1 cellular context compared by ENCODE assay signal in genomic region chr1:180165096-180165495, GRCh38.
TF ChIP-seq lines count a peak whose summit lies in the region.

No MANE protein-coding gene starts in this region.

TF ChIP-seq in GM23338, 12 proteins besides CTCF, POLR2A, EP300 and RAD21:
- TF ChIP-seq, protein P1, sequence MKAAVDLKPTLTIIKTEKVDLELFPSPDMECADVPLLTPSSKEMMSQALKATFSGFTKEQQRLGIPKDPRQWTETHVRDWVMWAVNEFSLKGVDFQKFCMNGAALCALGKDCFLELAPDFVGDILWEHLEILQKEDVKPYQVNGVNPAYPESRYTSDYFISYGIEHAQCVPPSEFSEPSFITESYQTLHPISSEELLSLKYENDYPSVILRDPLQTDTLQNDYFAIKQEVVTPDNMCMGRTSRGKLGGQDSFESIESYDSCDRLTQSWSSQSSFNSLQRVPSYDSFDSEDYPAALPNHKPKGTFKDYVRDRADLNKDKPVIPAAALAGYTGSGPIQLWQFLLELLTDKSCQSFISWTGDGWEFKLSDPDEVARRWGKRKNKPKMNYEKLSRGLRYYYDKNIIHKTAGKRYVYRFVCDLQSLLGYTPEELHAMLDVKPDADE (IDR thresholded peaks at IDR 0.05): no peak
- TF ChIP-seq NANOG (IDR thresholded peaks at IDR 0.05; ENCODE audit: borderline replicate concordance) (no peak), EZH2 (IDR thresholded peaks at IDR 0.05; ENCODE audit: low read depth, unreplicated experiment) (no peak), ZNF114 (CRISPR knock-in tag; IDR thresholded peaks at IDR 0.05) (no peak), POLR2AphosphoS5 (IDR thresholded peaks at IDR 0.05; ENCODE audit: low read depth) (no peak), ZNF462 (CRISPR knock-in tag; IDR thresholded peaks at IDR 0.05) (no peak), STAT1 (IDR thresholded peaks at IDR 0.05; ENCODE audit: unreplicated experiment) (no peak), ZNF331 (CRISPR knock-in tag; IDR thresholded peaks at IDR 0.05; ENCODE audit: low read depth) (no peak), CREB1 (CRISPR knock-in tag; IDR thresholded peaks at IDR 0.05; ENCODE audit: low read depth) (no peak), JUNB (IDR thresholded peaks at IDR 0.05; ENCODE audit: unreplicated experiment) (no peak), EZH2phosphoT487 (IDR thresholded peaks at IDR 0.05; ENCODE audit: unreplicated experiment) (no peak)
- TF ChIP-seq, protein P2, sequence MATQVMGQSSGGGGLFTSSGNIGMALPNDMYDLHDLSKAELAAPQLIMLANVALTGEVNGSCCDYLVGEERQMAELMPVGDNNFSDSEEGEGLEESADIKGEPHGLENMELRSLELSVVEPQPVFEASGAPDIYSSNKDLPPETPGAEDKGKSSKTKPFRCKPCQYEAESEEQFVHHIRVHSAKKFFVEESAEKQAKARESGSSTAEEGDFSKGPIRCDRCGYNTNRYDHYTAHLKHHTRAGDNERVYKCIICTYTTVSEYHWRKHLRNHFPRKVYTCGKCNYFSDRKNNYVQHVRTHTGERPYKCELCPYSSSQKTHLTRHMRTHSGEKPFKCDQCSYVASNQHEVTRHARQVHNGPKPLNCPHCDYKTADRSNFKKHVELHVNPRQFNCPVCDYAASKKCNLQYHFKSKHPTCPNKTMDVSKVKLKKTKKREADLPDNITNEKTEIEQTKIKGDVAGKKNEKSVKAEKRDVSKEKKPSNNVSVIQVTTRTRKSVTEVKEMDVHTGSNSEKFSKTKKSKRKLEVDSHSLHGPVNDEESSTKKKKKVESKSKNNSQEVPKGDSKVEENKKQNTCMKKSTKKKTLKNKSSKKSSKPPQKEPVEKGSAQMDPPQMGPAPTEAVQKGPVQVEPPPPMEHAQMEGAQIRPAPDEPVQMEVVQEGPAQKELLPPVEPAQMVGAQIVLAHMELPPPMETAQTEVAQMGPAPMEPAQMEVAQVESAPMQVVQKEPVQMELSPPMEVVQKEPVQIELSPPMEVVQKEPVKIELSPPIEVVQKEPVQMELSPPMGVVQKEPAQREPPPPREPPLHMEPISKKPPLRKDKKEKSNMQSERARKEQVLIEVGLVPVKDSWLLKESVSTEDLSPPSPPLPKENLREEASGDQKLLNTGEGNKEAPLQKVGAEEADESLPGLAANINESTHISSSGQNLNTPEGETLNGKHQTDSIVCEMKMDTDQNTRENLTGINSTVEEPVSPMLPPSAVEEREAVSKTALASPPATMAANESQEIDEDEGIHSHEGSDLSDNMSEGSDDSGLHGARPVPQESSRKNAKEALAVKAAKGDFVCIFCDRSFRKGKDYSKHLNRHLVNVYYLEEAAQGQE (IDR thresholded peaks at IDR 0.05; ENCODE audit: unreplicated experiment): no peak
